In the genomic region with DNA sequence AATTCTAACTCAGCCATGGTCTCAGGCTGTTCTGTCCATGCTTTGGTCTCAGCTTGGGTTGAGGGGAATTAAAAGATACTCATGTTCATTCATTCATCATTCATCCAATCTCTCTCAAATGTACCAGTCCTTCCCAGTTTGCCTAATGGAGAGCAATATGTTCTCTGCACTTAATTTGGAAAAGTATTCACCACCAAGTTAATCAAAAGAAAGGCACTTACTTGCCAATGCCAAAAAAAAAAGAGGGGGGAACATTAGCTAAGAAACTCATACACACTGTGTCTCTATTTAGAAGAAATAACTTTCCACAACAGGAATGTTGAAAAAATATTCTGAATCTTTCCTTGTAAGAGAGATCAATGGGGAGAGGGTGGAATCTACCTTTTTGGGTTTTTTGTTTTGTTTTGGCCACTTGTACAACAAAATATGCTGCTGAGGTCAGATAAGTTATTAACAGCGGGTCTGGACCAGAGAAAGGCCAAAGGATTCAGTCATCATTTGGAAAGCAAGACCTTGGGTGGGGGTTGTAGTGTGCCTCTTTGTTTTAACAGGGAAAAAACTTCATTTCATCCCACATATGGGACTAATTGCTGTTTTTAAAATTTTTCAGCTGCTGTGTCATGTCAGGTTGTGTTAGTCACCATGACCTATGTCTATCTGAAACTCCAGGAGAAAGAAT, we compare ENCODE assay signal across 1 cellular context.
TF ChIP-seq lines count a peak whose summit lies in the region.

No MANE protein-coding gene starts in this region.

TF ChIP-seq in GM23338, 12 proteins besides CTCF, POLR2A, EP300 and RAD21 (continued from another document):
- TF ChIP-seq, protein P1, sequence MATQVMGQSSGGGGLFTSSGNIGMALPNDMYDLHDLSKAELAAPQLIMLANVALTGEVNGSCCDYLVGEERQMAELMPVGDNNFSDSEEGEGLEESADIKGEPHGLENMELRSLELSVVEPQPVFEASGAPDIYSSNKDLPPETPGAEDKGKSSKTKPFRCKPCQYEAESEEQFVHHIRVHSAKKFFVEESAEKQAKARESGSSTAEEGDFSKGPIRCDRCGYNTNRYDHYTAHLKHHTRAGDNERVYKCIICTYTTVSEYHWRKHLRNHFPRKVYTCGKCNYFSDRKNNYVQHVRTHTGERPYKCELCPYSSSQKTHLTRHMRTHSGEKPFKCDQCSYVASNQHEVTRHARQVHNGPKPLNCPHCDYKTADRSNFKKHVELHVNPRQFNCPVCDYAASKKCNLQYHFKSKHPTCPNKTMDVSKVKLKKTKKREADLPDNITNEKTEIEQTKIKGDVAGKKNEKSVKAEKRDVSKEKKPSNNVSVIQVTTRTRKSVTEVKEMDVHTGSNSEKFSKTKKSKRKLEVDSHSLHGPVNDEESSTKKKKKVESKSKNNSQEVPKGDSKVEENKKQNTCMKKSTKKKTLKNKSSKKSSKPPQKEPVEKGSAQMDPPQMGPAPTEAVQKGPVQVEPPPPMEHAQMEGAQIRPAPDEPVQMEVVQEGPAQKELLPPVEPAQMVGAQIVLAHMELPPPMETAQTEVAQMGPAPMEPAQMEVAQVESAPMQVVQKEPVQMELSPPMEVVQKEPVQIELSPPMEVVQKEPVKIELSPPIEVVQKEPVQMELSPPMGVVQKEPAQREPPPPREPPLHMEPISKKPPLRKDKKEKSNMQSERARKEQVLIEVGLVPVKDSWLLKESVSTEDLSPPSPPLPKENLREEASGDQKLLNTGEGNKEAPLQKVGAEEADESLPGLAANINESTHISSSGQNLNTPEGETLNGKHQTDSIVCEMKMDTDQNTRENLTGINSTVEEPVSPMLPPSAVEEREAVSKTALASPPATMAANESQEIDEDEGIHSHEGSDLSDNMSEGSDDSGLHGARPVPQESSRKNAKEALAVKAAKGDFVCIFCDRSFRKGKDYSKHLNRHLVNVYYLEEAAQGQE (IDR thresholded peaks at IDR 0.05; ENCODE audit: unreplicated experiment) = no peak
- no peak for TF ChIP-seq POLR2AphosphoS5 (IDR thresholded peaks at IDR 0.05; ENCODE audit: low read depth)
- TF ChIP-seq JUNB (IDR thresholded peaks at IDR 0.05; ENCODE audit: unreplicated experiment) = no peak
